Comparison of ENCODE assay signal across 10 cellular contexts in genomic region chr20:300345-300744, GRCh38. TPM values are rescaled to one million over a fixed set of nuclear protein-coding genes. Genes with fewer than 3 reads are reported as not detected.
DNase-seq lines count a peak whose midpoint lies in the region; ATAC-seq, FAIRE-seq and TF ChIP-seq lines count a peak whose summit lies in the region.
"Had no signal": no experiment of that assay in that cellular context is flagged by ENCODE, and none has a peak within 500 bp of the region (broad histone marks: within the 10 kb centered on the region; RNA-seq: fewer than 3 reads in every experiment).

No MANE protein-coding gene starts in this region.

- H3K9ac ChIP-seq in kidney (ENCODE audit: low read length in 2 of 2): peak overlapping the region in 1 of 2 donors; percentile 16

- H3K27ac ChIP-seq in right cardiac atrium (ENCODE audit: low read length) (no peak overlapping the region), kidney (ENCODE audit: low read depth in 2 of 2, low read length in 2 of 2) (no peak overlapping the region), vagina (peak overlapping the region; percentile 96)

- H3K27me3 Mint-ChIP-seq in activated CD8-positive, alpha-beta T cell treated with anti-CD3 and anti-CD28 coated beads for 36 hours: no peaks in the 10 kb centered on the region

- intact Hi-C loops in right cardiac atrium (cut with DNase I) (no loop called here), cardiac septum (cut with DNase I) (no loop called here), kidney (cut with DNase I) (no loop called here), vagina (cut with DNase I) (no loop called here)
- intact Hi-C loops in activated CD8-positive, alpha-beta T cell treated with anti-CD3 and anti-CD28 coated beads for 36 hours (cut with micrococcal nuclease): no loop called here

- no peak for FAIRE-seq in kidney (lab: Jason Lieb, UNC)

- H3K36me3 ChIP-seq in kidney (ENCODE audit: control insufficient read depth in 1 of 2, insufficient read depth in 2 of 2, low read length in 2 of 2) (peaks cover 0 to 3% of the 10 kb centered on the region in 2 donors), vagina (no peaks in the 10 kb centered on the region)

- ATAC-seq in right cardiac atrium (no peak), GM18520 (IDR thresholded peaks at IDR 0.05; ENCODE audit: unreplicated experiment) (no peak)
- no peak for ATAC-seq in activated CD8-positive, alpha-beta T cell treated with anti-CD3 and anti-CD28 coated beads for 36 hours

- CTCF ChIA-PET in activated CD8-positive, alpha-beta T cell treated with anti-CD3 and anti-CD28 coated beads for 36 hours (lab: Charles Lee): interaction anchor here (0.9 to 4.4 kb wide), 8 partner anchors 9 to 62 kb away, joined by 3 to 19 read pairs (median 6); partner anchors contain the start of gene SOX12

- H3K9me3 ChIP-seq in right cardiac atrium (ENCODE audit: control insufficient read depth, low read length): no peaks in the 10 kb centered on the region
- no peaks in the 10 kb centered on the region for H3K9me3 ChIP-seq in kidney (ENCODE audit: control insufficient read depth in 1 of 2, low read length in 2 of 2)
- H3K9me3 ChIP-seq in vagina: no peaks in the 10 kb centered on the region

- POLR2A ChIA-PET in activated CD8-positive, alpha-beta T cell treated with anti-CD3 and anti-CD28 coated beads for 36 hours (lab: Charles Lee): interaction anchor here (1.2 to 9.1 kb wide), 3 partner anchors 12 to 37 kb away, joined by 3 to 94 read pairs (median 5); partner anchors contain the start of gene SOX12

- H3K4me1 ChIP-seq in right cardiac atrium (ENCODE audit: control insufficient read depth, insufficient read depth, low read length): peaks cover 14% of the 10 kb centered on the region
- peaks cover 22 to 27% of the 10 kb centered on the region in 2 donors for H3K4me1 ChIP-seq in kidney (ENCODE audit: control insufficient read depth in 1 of 2, insufficient read depth in 1 of 2, low read depth in 1 of 2, low read length in 2 of 2)
- peaks cover 44% of the 10 kb centered on the region for H3K4me1 ChIP-seq in vagina

- no peaks in the 10 kb centered on the region for H3K9me3 Mint-ChIP-seq in activated CD8-positive, alpha-beta T cell treated with anti-CD3 and anti-CD28 coated beads for 36 hours

- TF ChIP-seq POLR2A in vagina (IDR thresholded peaks at IDR 0.05): no peak

- H3K27me3 ChIP-seq in right cardiac atrium (ENCODE audit: control insufficient read depth, insufficient read depth) (no peaks in the 10 kb centered on the region), vagina (no peaks in the 10 kb centered on the region)

- no peak for TF ChIP-seq CTCF in activated CD8-positive, alpha-beta T cell treated with anti-CD3 and anti-CD28 coated beads for 36 hours (IDR thresholded peaks at IDR 0.05)
- TF ChIP-seq CTCF in kidney (IDR thresholded peaks at IDR 0.05; ENCODE audit: borderline replicate concordance, extremely low read depth, insufficient read depth) (no peak), vagina (IDR thresholded peaks at IDR 0.05) (no peak)

- peaks cover 44% of the 10 kb centered on the region for H3K4me1 Mint-ChIP-seq in activated CD8-positive, alpha-beta T cell treated with anti-CD3 and anti-CD28 coated beads for 36 hours (ENCODE audit: low read depth)

- peaks cover 39% of the 10 kb centered on the region for H3K36me3 Mint-ChIP-seq in activated CD8-positive, alpha-beta T cell treated with anti-CD3 and anti-CD28 coated beads for 36 hours (ENCODE audit: low read depth)

- DNase-seq in right cardiac atrium (no peak), cardiac septum (ENCODE audit: low spot score) (no peak), kidney (no peak), vagina (ENCODE audit: extremely low spot score in 2 of 2) (no peak), NCI-H2196 treated with DMSO at 0.1 percent for 48 hours (lab: John Stamatoyannopoulos, UW; ENCODE audit: unreplicated experiment) (no peak), OCI-M2 (lab: John Stamatoyannopoulos, UW; ENCODE audit: unreplicated experiment) (no peak)
- DNase-seq in activated CD8-positive, alpha-beta T cell treated with anti-CD3 and anti-CD28 coated beads for 36 hours: no peak
- DNase-seq: cortex of kidney, SHP77 had no signal

- H3K4me3 Mint-ChIP-seq in activated CD8-positive, alpha-beta T cell treated with anti-CD3 and anti-CD28 coated beads for 36 hours: peak overlapping the region; percentile 99

- H3K4me3 ChIP-seq in right cardiac atrium (ENCODE audit: low read length) (peak overlapping the region; percentile 25), kidney (ENCODE audit: low read length in 2 of 2) (peak overlapping the region; percentile 87 to 97), vagina (peak overlapping the region in 1 of 2 donors; percentile 65)

- 24% methylated on average over 8 of the region's 8 CpGs for WGBS in right cardiac atrium

- no peak overlapping the region for H3K27ac Mint-ChIP-seq in activated CD8-positive, alpha-beta T cell treated with anti-CD3 and anti-CD28 coated beads for 36 hours

RNA-seq across cellular contexts. Expression of gene ZCCHC3, which starts 3.0 kb away (rescaled TPM):
- total RNA-seq in right cardiac atrium (10 to 100 TPM; 13.0 to 14.3 (median 13.9) TPM), cardiac septum (10.4 TPM), kidney (16.4 TPM), vagina (13.8 TPM)
- polyA plus RNA-seq in right cardiac atrium (10.5 TPM), kidney (ENCODE audit: insufficient read depth, low read depth, low replicate concordance) (12.8 TPM)
- total RNA-seq in activated CD8-positive, alpha-beta T cell treated with anti-CD3 and anti-CD28 coated beads for 36 hours: 10 to 100 TPM; 17.8 to 18.0 TPM

RNA-seq across cellular contexts. Expression of gene C20orf96, which starts 9.8 kb away (rescaled TPM):
- total RNA-seq in right cardiac atrium (1 to 10 TPM; 4.8 to 9.1 (median 6.9) TPM), cardiac septum (3.7 TPM), kidney (9.4 TPM), vagina (2.7 TPM)
- polyA plus RNA-seq in right cardiac atrium (4.2 TPM), kidney (ENCODE audit: insufficient read depth, low read depth, low replicate concordance) (12.5 TPM)
- total RNA-seq in activated CD8-positive, alpha-beta T cell treated with anti-CD3 and anti-CD28 coated beads for 36 hours: 1 to 10 TPM; 7.1 to 7.4 TPM

RNA-seq across cellular contexts. Expression of gene SOX12, which starts 25.0 kb away (rescaled TPM):
- total RNA-seq in right cardiac atrium: 10 to 100 TPM in 3 of 4 donors, 1 to 10 TPM in 1; 7.4 to 13.7 (median 11.8) TPM
- polyA plus RNA-seq in right cardiac atrium: 5.1 TPM
- total RNA-seq in cardiac septum: 10.6 TPM
- total RNA-seq in activated CD8-positive, alpha-beta T cell treated with anti-CD3 and anti-CD28 coated beads for 36 hours: 10 to 100 TPM; 12.8 to 13.0 TPM
- total RNA-seq in kidney: 12.7 TPM
- 11.3 TPM for polyA plus RNA-seq in kidney (ENCODE audit: insufficient read depth, low read depth, low replicate concordance)
- total RNA-seq in vagina: 4.4 TPM

RNA-seq across cellular contexts. Expression of gene DEFB132, which starts 42.8 kb away (rescaled TPM):
- total RNA-seq in right cardiac atrium (not detected), cardiac septum (not detected), kidney (not detected), vagina (not detected)
- polyA plus RNA-seq in right cardiac atrium (not detected), kidney (ENCODE audit: insufficient read depth, low read depth, low replicate concordance) (0.24 TPM)
- total RNA-seq in activated CD8-positive, alpha-beta T cell treated with anti-CD3 and anti-CD28 coated beads for 36 hours: not detected

RNA-seq across cellular contexts. Expression of gene NRSN2, which starts 46.6 kb away (rescaled TPM):
- total RNA-seq in right cardiac atrium (10 to 100 TPM; 24.5 to 30.9 (median 24.8) TPM), cardiac septum (23.9 TPM), kidney (48.1 TPM), vagina (21.6 TPM)
- polyA plus RNA-seq in right cardiac atrium (26.6 TPM), kidney (ENCODE audit: insufficient read depth, low read depth, low replicate concordance) (50.0 TPM)
- total RNA-seq in activated CD8-positive, alpha-beta T cell treated with anti-CD3 and anti-CD28 coated beads for 36 hours: 1 to 10 TPM; 8.0 to 8.7 TPM
